In the genomic region with DNA sequence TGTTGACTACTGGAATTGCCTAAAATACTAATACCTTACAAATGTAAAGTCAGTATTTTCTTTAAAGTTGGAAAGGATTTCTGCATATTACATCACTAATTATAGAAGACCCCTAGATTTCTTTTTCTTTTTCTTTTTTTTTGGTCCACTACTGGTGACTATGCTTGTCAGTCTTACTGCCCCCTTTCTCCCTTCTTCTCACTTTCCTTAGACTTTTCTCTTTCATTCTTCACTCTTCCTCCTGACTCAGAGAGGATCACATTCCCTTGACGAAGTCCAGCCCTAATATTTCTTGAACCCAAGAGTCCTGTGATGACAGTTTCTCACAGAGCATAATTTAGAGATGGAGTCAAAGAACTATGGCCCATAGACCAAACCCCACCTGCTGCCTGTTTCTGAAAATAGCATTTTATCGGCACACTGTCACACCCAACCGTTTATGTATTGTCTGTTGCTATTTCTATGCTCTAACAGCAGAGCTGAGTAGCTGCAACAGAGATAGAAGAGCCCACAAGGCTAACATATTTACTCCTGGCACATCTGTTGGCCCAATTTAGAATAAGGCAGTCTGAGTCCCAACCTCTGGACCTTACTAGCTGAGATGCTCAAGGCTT, we compare ENCODE assay signal across 4 cellular contexts.
"Had no signal": no experiment of that assay in that cellular context is flagged by ENCODE, and none has a peak within 500 bp of the region (broad histone marks: within the 10 kb centered on the region; RNA-seq: fewer than 3 reads in every experiment).

No MANE protein-coding gene starts in this region.

- DNase-seq: activated naive CD4-positive, alpha-beta T cell treated with anti-CD3 and anti-CD28 coated beads for 36 hours; activated T-cell treated with anti-CD3 and anti-CD28 coated beads, Interleukin-2, amount 50 U/mL, for 24 hours; T1000 had no signal

- ATAC-seq: activated naive CD8-positive, alpha-beta T cell treated with anti-CD3 and anti-CD28 coated beads, Interleukin-2, amount 50 U/mL, for 24 hours had no signal
